8 cellular contexts compared by ENCODE assay signal in genomic region chr19:57849666-57850473, GRCh38. TPM values are rescaled to one million over a fixed set of nuclear protein-coding genes. Genes with fewer than 3 reads are reported as not detected.
DNase-seq lines count a peak whose midpoint lies in the region; ATAC-seq and TF ChIP-seq lines count a peak whose summit lies in the region.
"Not testable (repeated sequence)": the region's sequence is repeated elsewhere in the genome, so short reads cannot be mapped to it uniquely, and the experiment has no call there.

Gene ZNF587 (plus strand): TSS chr19:57849859. CDS start chr19:57850039, 180 bp downstream.

- H3K4me3 ChIP-seq in KMS-11 (IDR thresholded peaks at IDR 0.05; ENCODE audit: insufficient read depth, low read depth, low read length) = peak within 1 kb of the TSS; percentile 50
- peak within 1 kb of the TSS; percentile 86 for H3K4me3 ChIP-seq in fibroblast of pulmonary artery (replicated peaks; ENCODE audit: low read depth, low read length)

- H3K4me1 Mint-ChIP-seq in natural killer cell = peaks cover 29 to 30% of the 10 kb centered on the region in 2 donors
- H3K4me1 Mint-ChIP-seq in stimulated activated naive B cell treated with anti-CD40 and anti-IgM and Interleukin-4, amounts not matched to agents 10 μg/mL and 1 μg/mL and 100 μg/mL, for 72 hours = peaks cover 27 to 28% of the 10 kb centered on the region in 2 donors

- peak within 1 kb of the TSS; percentile 96 to 98 for H3K27ac Mint-ChIP-seq in natural killer cell
- peak within 1 kb of the TSS; percentile 97 for H3K27ac Mint-ChIP-seq in stimulated activated naive B cell treated with anti-CD40 and anti-IgM and Interleukin-4, amounts not matched to agents 10 μg/mL and 1 μg/mL and 100 μg/mL, for 72 hours

- not testable (repeated sequence) for H3K36me3 Mint-ChIP-seq in natural killer cell
- peaks cover 30 to 44% of the 10 kb centered on the region in 2 donors for H3K36me3 Mint-ChIP-seq in stimulated activated naive B cell treated with anti-CD40 and anti-IgM and Interleukin-4, amounts not matched to agents 10 μg/mL and 1 μg/mL and 100 μg/mL, for 72 hours

- H3K27me3 Mint-ChIP-seq in natural killer cell (ENCODE audit: low read depth in 2 of 2); stimulated activated naive B cell treated with anti-CD40 and anti-IgM and Interleukin-4, amounts not matched to agents 10 μg/mL and 1 μg/mL and 100 μg/mL, for 72 hours: not testable (repeated sequence)

- intact Hi-C loops in natural killer cell (cut with micrococcal nuclease) = loop anchor here (1.0 to 2.0 kb wide), 2 partner anchors 31 to 38 kb away; no protein-coding TSS in a partner anchor

- H3K9ac ChIP-seq in KMS-11 = peak within 1 kb of the TSS; percentile 88

- H3K27me3 ChIP-seq in KMS-11 (ENCODE audit: insufficient read depth, low read depth) = not testable (repeated sequence)

- DNase-seq in DMS79 treated with DMSO at 0.1 percent for 48 hours (lab: John Stamatoyannopoulos, UW) (peak; percentile 76), RPMI8226 (peak; percentile 86), fibroblast of pulmonary artery (ENCODE audit: low read depth) (peak; percentile 87), natural killer cell (peak; percentile 81)
- peak; percentile 49 to 68 for DNase-seq in activated T-helper 1 cell treated with anti-CD3 and anti-CD28 coated beads, Interleukin-2, amount 50 U/mL, for 16 hours (ENCODE audit: low read depth in 1 of 2, low spot score in 1 of 2)
- peak; percentile 77 for DNase-seq in stimulated activated naive B cell treated with anti-CD40 and anti-IgM and Interleukin-4, amounts not matched to agents 10 μg/mL and 1 μg/mL and 100 μg/mL, for 72 hours

- not testable (repeated sequence) for H3K4me1 ChIP-seq in KMS-11 (ENCODE audit: low read depth, poor library complexity, severe bottlenecking)

- not testable (repeated sequence) for H3K9me3 Mint-ChIP-seq in natural killer cell; stimulated activated naive B cell treated with anti-CD40 and anti-IgM and Interleukin-4, amounts not matched to agents 10 μg/mL and 1 μg/mL and 100 μg/mL, for 72 hours

- H2AFZ ChIP-seq in KMS-11 (ENCODE audit: low read depth) = peak within 1 kb of the TSS; percentile 53; the same call in 1 of the 2 replicates

- H3K79me2 ChIP-seq in KMS-11 (ENCODE audit: insufficient read depth, low read depth) = peaks cover 31% of the 10 kb centered on the region

- H3K4me2 ChIP-seq in KMS-11 = peak within 1 kb of the TSS; percentile 91

- H3K27ac ChIP-seq in KMS-11 = peak within 1 kb of the TSS; percentile 61

- peak within 1 kb of the TSS; percentile 96 for H3K4me3 Mint-ChIP-seq in natural killer cell
- H3K4me3 Mint-ChIP-seq in stimulated activated naive B cell treated with anti-CD40 and anti-IgM and Interleukin-4, amounts not matched to agents 10 μg/mL and 1 μg/mL and 100 μg/mL, for 72 hours = peak within 1 kb of the TSS; percentile 92 to 96

- H3K36me3 ChIP-seq in KMS-11 (ENCODE audit: insufficient read depth) = not testable (repeated sequence)

- TF ChIP-seq CTCF in KMS-11 (conservative IDR thresholded peaks at IDR 0.05; ENCODE audit: low read depth, low read length); fibroblast of pulmonary artery (IDR thresholded peaks at IDR 0.05; ENCODE audit: low read length, missing control alignments); natural killer cell (IDR thresholded peaks at IDR 0.05): not testable (repeated sequence)

- peak; percentile 94 for ATAC-seq in GM21737 (IDR thresholded peaks at IDR 0.05; ENCODE audit: unreplicated experiment)
- peak; percentile 95 to 99 (median 98) for ATAC-seq in natural killer cell
- peak; percentile 98 to 99 for ATAC-seq in stimulated activated naive B cell treated with anti-CD40 and anti-IgM and Interleukin-4, amounts not matched to agents 10 μg/mL and 1 μg/mL and 100 μg/mL, for 72 hours (replicated peaks)

- H4K20me1 ChIP-seq in KMS-11 (ENCODE audit: insufficient read depth) = not testable (repeated sequence)

RNA-seq across cellular contexts. Expression of gene ZNF587, which starts in this region (rescaled TPM):
- 10 to 100 TPM; 54.9 to 58.9 (median 55.1) TPM for total RNA-seq in natural killer cell

Comparison
In these comparisons a context has a peak if more than half of its experiments do, and no peak if none do; other contexts are left out.
1. Peak in every context shown above with its lines: DNase-seq, ATAC-seq, H3K4me3 ChIP-seq and H3K27ac ChIP-seq.